ENCODE assay signal across 26 cellular contexts in the genomic region with DNA sequence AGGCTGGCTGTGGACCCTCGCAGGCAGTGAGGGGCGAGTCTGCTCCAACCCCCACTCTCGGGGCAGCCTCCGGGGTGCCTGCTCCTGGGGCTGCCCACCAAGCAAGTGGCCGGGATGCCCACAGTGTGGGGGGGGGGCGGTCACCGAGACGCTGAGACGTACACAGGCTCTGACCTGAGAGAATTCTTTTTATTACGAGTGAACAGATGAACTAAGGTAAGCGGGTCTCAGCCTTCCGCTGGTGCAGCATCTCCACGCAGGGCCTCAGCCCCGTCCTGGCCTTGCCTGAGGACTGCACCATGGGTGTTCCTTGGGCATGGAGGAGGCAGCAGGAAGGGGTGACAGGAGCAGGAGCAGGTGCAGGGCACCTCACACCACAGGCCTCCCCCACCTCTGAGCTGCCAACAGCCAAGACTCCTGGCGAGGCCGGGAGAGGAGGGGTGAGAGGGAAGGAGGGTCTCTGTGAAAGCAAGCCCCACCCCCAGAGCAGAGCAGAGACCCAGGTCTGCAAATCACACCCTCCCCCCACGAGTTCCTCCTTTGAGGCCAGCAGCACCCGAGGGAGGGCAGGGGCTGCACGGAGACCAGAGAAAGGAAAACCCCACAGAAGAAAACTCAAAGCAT.
"Had no signal": no experiment of that assay in that cellular context is flagged by ENCODE, and none has a peak within 500 bp of the region (broad histone marks: within the 10 kb centered on the region; RNA-seq: fewer than 3 reads in every experiment).

No MANE protein-coding gene starts in this region.

- H3K36me3 Mint-ChIP-seq: activated CD8-positive, alpha-beta memory T cell treated with anti-CD3 and anti-CD28 coated beads, Interleukin-2, amount 10 ng/mL, durations not matched to agents 7 days and 5 days had no signal

- H3K4me3 ChIP-seq: body of pancreas, MG63, Peyer's patch had no signal

- H3K9ac ChIP-seq: KMS-11 had no signal

- H3K27ac Mint-ChIP-seq: activated CD8-positive, alpha-beta memory T cell treated with anti-CD3 and anti-CD28 coated beads, Interleukin-2, amount 10 ng/mL, durations not matched to agents 7 days and 5 days; activated naive CD4-positive, alpha-beta T cell treated with anti-CD3 and anti-CD28 coated beads, Interleukin-2, amount 50 U/mL, for 24 hours; activated T-cell treated with anti-CD3 and anti-CD28 coated beads, Interleukin-2, amount 50 U/mL, for 24 hours; activated T-helper 1 cell treated with anti-CD3 and anti-CD28 coated beads, Interleukin-12 subunit alpha, Interleukin-12 subunit beta, Interleukin-2, Interleukin-4 antibody, amounts not matched to agents 30 ng/mL and 10 ng/mL and 1 ng/mL, durations not matched to agents 14 hours and 24 hours and 36 hours; T-helper 1 cell treated with Interleukin-12 subunit alpha and Interleukin-12 subunit beta and Interleukin-4 antibody, amounts not matched to agents 30 μg/mL and 1 μg/mL, for 36 hours had no signal

- H3K27me3 Mint-ChIP-seq: activated CD8-positive, alpha-beta memory T cell treated with anti-CD3 and anti-CD28 coated beads, Interleukin-2, amount 10 ng/mL, durations not matched to agents 7 days and 5 days; activated naive CD4-positive, alpha-beta T cell treated with anti-CD3 and anti-CD28 coated beads, Interleukin-2, amount 50 U/mL, for 24 hours; activated T-cell treated with anti-CD3 and anti-CD28 coated beads, Interleukin-2, amount 50 U/mL, for 24 hours had no signal

- H3K4me2 ChIP-seq: KMS-11 had no signal

- DNase-seq: activated CD4-positive, alpha-beta T cell treated with anti-CD3 and anti-CD28 coated beads for 48 hours; activated CD4-positive, alpha-beta T cell treated with anti-CD3 and anti-CD28 coated beads, Interleukin-2, amount 50 U/mL, for 48 hours; activated CD4-positive, CD25-positive, alpha-beta regulatory T cell treated with anti-CD3 and anti-CD28 coated beads, Interleukin-2, amount 50 U/mL, for 72 hours; activated CD8-positive, alpha-beta memory T cell treated with anti-CD3 and anti-CD28 coated beads, Interleukin-2, amount 10 ng/mL, durations not matched to agents 7 days and 5 days; activated effector memory CD4-positive, alpha-beta T cell treated with Interleukin-2 at 50 U/mL for 16 hours; activated naive CD4-positive, alpha-beta T cell; activated T-cell treated with anti-CD3 and anti-CD28 coated beads, Interleukin-2, amount 50 U/mL, for 24 hours; MG63; MV-4-11; NCI-H1092 treated with DMSO at 0.1 percent for 48 hours; NCI-H1417 treated with DMSO at 0.1 percent for 48 hours; NCI-H1694 treated with DMSO at 0.1 percent for 48 hours; NCI-H2029 treated with DMSO at 0.1 percent for 48 hours; NCI-H345; NCI-H510A treated with DMSO at 0.1 percent for 48 hours; NCI-H69; NK-92 treated with Interleukin-12 subunit alpha and Interleukin-12 subunit beta, amount 100 ng/mL, for 24 hours; OCI-M1; Peyer's patch; SHP77 had no signal

- H3K9me3 ChIP-seq: body of pancreas, MG63, Peyer's patch had no signal

- H3K4me1 Mint-ChIP-seq: activated CD8-positive, alpha-beta memory T cell treated with anti-CD3 and anti-CD28 coated beads, Interleukin-2, amount 10 ng/mL, durations not matched to agents 7 days and 5 days; activated naive CD4-positive, alpha-beta T cell treated with anti-CD3 and anti-CD28 coated beads, Interleukin-2, amount 50 U/mL, for 24 hours had no signal

- H3K4me3 Mint-ChIP-seq: activated CD8-positive, alpha-beta memory T cell treated with anti-CD3 and anti-CD28 coated beads, Interleukin-2, amount 10 ng/mL, durations not matched to agents 7 days and 5 days; activated naive CD4-positive, alpha-beta T cell treated with anti-CD3 and anti-CD28 coated beads, Interleukin-2, amount 50 U/mL, for 24 hours; activated T-cell treated with anti-CD3 and anti-CD28 coated beads, Interleukin-2, amount 50 U/mL, for 24 hours; activated T-helper 1 cell treated with anti-CD3 and anti-CD28 coated beads, Interleukin-12 subunit alpha, Interleukin-12 subunit beta, Interleukin-2, Interleukin-4 antibody, amounts not matched to agents 30 ng/mL and 10 ng/mL and 1 ng/mL, durations not matched to agents 14 hours and 24 hours and 36 hours; T-helper 1 cell treated with Interleukin-12 subunit alpha and Interleukin-12 subunit beta and Interleukin-4 antibody, amounts not matched to agents 30 μg/mL and 1 μg/mL, for 36 hours had no signal

- H3K27ac ChIP-seq: body of pancreas, KMS-11, Peyer's patch, RWPE1 had no signal

- H3K9me3 Mint-ChIP-seq: activated naive CD4-positive, alpha-beta T cell treated with anti-CD3 and anti-CD28 coated beads, Interleukin-2, amount 50 U/mL, for 24 hours; activated T-cell treated with anti-CD3 and anti-CD28 coated beads, Interleukin-2, amount 50 U/mL, for 24 hours; activated T-helper 1 cell treated with anti-CD3 and anti-CD28 coated beads, Interleukin-12 subunit alpha, Interleukin-12 subunit beta, Interleukin-2, Interleukin-4 antibody, amounts not matched to agents 30 ng/mL and 10 ng/mL and 1 ng/mL, durations not matched to agents 14 hours and 24 hours and 36 hours; T-helper 1 cell treated with Interleukin-12 subunit alpha and Interleukin-12 subunit beta and Interleukin-4 antibody, amounts not matched to agents 30 μg/mL and 1 μg/mL, for 36 hours had no signal

- H3K27me3 ChIP-seq: body of pancreas, MG63, Peyer's patch had no signal

- H3K4me1 ChIP-seq: body of pancreas, Peyer's patch had no signal
